In genomic region chr7:97011536-97012292, GRCh38 we compare ENCODE assay signal across 1 cellular context.
TF ChIP-seq lines count a peak whose summit lies in the region.

No MANE protein-coding gene starts in this region.

TF ChIP-seq in H1, 55 proteins besides CTCF, POLR2A, EP300 and RAD21 (continued from another document):
- TF ChIP-seq EZH2 (IDR thresholded peaks at IDR 0.05; ENCODE audit: low read depth, low read length, severe bottlenecking) (peak; percentile 50), SIRT6 (IDR thresholded peaks at IDR 0.05; ENCODE audit: low read length) (no peak)
